In the genomic region with DNA sequence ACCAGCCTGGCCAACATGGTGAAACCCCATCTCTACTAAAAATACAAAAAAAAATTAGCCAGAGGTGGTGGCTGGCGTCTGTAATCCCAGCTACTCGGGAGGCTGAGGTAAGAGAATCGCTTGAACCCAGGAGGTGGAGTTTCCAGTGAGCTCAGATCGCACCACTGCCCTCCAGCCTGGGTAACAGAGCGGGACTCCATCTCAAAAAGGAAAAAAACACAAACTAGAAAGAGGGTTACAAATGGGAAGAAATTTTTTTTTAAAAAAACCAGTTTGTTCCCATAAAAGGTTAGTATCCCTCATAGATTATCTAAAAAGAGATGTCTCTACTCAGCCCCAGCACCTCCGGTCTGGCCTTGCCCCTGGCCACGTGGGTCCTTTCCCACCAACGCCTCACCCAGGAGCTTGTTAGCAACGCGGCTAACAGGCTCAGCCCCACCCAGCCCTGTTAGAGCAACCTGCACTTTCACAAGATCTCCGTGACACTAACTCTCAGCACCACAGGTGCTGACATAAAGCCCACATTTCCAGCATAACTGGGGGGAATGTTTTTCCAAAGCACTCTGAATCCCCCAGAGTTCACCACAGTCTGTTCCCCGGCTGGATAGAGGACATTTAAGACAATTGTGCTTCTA, we compare ENCODE assay signal across 10 cellular contexts. TPM values are rescaled to one million over a fixed set of nuclear protein-coding genes. Genes with fewer than 3 reads are reported as not detected.
DNase-seq lines count a peak whose midpoint lies in the region; ATAC-seq, FAIRE-seq and TF ChIP-seq lines count a peak whose summit lies in the region.
"Had no signal": no experiment of that assay in that cellular context is flagged by ENCODE, and none has a peak within 500 bp of the region (broad histone marks: within the 10 kb centered on the region; RNA-seq: fewer than 3 reads in every experiment).

No MANE protein-coding gene starts in this region.

- H3K9me3 ChIP-seq in H1 (ENCODE audit: insufficient read depth in 2 of 2, low read depth in 1 of 2, low read length in 1 of 2) (no peaks in the 10 kb centered on the region), trophoblast cell (ENCODE audit: insufficient read depth, low read depth, low read length) (peaks cover 2% of the 10 kb centered on the region), MG63 (no peaks in the 10 kb centered on the region)

- H2BK120ac ChIP-seq in H1 (replicated peaks; ENCODE audit: low read depth, low read length) (peak overlapping the region; percentile 69), trophoblast cell (ENCODE audit: insufficient read depth, low read length, poor library complexity) (no peak overlapping the region)

- no peak for TF ChIP-seq EP300 in H1 (IDR thresholded peaks at IDR 0.05; ENCODE audit: borderline replicate concordance in 1 of 2, low read depth in 2 of 2, low read length in 2 of 2)

- TF ChIP-seq RAD21 in H1 (IDR thresholded peaks at IDR 0.05 in 1 of 2, conservative IDR thresholded peaks at IDR 0.05 in 1 of 2; ENCODE audit: low read depth in 2 of 2, low read length in 2 of 2), result no peak

- H3K4me3 Mint-ChIP-seq in T-cell (peak overlapping the region; percentile 67 to 73 (median 69)), chondrocyte (ENCODE audit: unreplicated experiment) (no peak overlapping the region)

- peak overlapping the region; percentile 64 to 95 (median 93) for H3K9ac ChIP-seq in H1 (replicated peaks in 1 of 4; ENCODE audit: extremely low read depth in 1 of 4, low read depth in 3 of 4, low read length in 3 of 4)
- no peak overlapping the region for H3K9ac ChIP-seq in trophoblast cell (ENCODE audit: low read length)

- POLR2A ChIA-PET in T-cell (lab: Charles Lee) (interaction anchor here in 1 of 2 donors (0.6 kb wide), 1 partner anchor 123 kb away, joined by 4 read pairs; no protein-coding TSS in a partner anchor), H1 (lab: Charles Lee; ENCODE audit: partially characterized antibody) (interaction anchor here (0.6 to 7.4 kb wide), 33 partner anchors 8 to 484 kb away, joined by 3 to 110 read pairs (median 4); a partner anchor contains a TSS)

- peaks cover 15 to 20% (median 17%) of the 10 kb centered on the region in 3 donors for H3K4me1 Mint-ChIP-seq in T-cell
- H3K4me1 Mint-ChIP-seq in chondrocyte (ENCODE audit: low read depth), result peaks cover 14% of the 10 kb centered on the region

- no peak overlapping the region for H3K14ac ChIP-seq in H1 (ENCODE audit: insufficient read length)
- H3K14ac ChIP-seq in trophoblast cell (ENCODE audit: low read length), result no peak overlapping the region

- peak overlapping the region; percentile 61; the same call in 1 of the 2 replicates for H2BK15ac ChIP-seq in H1 (ENCODE audit: low read length)

- H4K8ac ChIP-seq in H1 (ENCODE audit: extremely low read depth, insufficient read depth, low read length), result no peak overlapping the region
- H4K8ac ChIP-seq in trophoblast cell (ENCODE audit: low read depth, low read length), result no peak overlapping the region

- H4K20me1 ChIP-seq in H1 (replicated peaks in 1 of 2; ENCODE audit: control insufficient read depth in 1 of 2, insufficient read depth in 2 of 2, low read length in 2 of 2), result peaks cover 0 to 3% of the 10 kb centered on the region in 2 experiments

- H3K79me1 ChIP-seq in H1 (ENCODE audit: low read depth, low read length) (peaks cover 2% of the 10 kb centered on the region; the same call in 1 of the 2 replicates), trophoblast cell (ENCODE audit: low read length) (peaks cover 7% of the 10 kb centered on the region)

- H3K4me2 ChIP-seq in H1 (ENCODE audit: insufficient read depth in 1 of 2, low read depth in 2 of 2, low read length in 2 of 2), result peak overlapping the region; percentile 84 to 86
- H3K4me2 ChIP-seq in trophoblast cell (ENCODE audit: low read length), result peak overlapping the region; percentile 86

- H3K27me3 Mint-ChIP-seq in T-cell (peaks cover 29 to 56% of the 10 kb centered on the region in 2 donors), chondrocyte (ENCODE audit: low read depth) (peaks cover 73% of the 10 kb centered on the region)

- 0 out of 2 replicates have a peak overlapping the region, but pooled peaks have one; percentile 48 for H2BK20ac ChIP-seq in H1 (ENCODE audit: low read length)

- H3K4me1 ChIP-seq in H1 (replicated peaks in 1 of 4; ENCODE audit: control insufficient read depth in 3 of 4, insufficient read depth in 4 of 4, low read length in 3 of 4) (peaks cover 0 to 20% (median 17%) of the 10 kb centered on the region in 4 experiments; a peak in 6 of 7 replicates), trophoblast cell (ENCODE audit: control insufficient read depth in 1 of 2, insufficient read depth in 2 of 2, low read length in 2 of 2) (peaks cover 3 to 5% of the 10 kb centered on the region in 2 experiments)

- ATAC-seq in T-cell (replicated peaks in 1 of 4), result peak; percentile 68 to 83 (median 77)
- no peak for ATAC-seq in HG03025 (IDR thresholded peaks at IDR 0.05; ENCODE audit: low FRiP score, unreplicated experiment)

- peak overlapping the region; percentile 70 for H3K56ac ChIP-seq in H1 (replicated peaks; ENCODE audit: insufficient read length, low read depth, low read length)

- TF ChIP-seq CTCF in H1 (IDR thresholded peaks at IDR 0.05; ENCODE audit: control extremely low read depth in 1 of 3, insufficient read depth in 1 of 3, low read depth in 1 of 3, low read length in 3 of 3) (no peak), chondrocyte (IDR thresholded peaks at IDR 0.05) (no peak)

- no peak overlapping the region for H4K12ac ChIP-seq in trophoblast cell (ENCODE audit: low read depth, low read length)

- H3K18ac ChIP-seq in H1 (ENCODE audit: extremely low read depth, low read length) (peak overlapping the region; percentile 89; the same call in 1 of the 2 replicates), trophoblast cell (ENCODE audit: low read length) (no peak overlapping the region)

- H2AK5ac ChIP-seq in H1 (ENCODE audit: low read depth, low read length) (no peak overlapping the region), trophoblast cell (ENCODE audit: low read length) (no peak overlapping the region)

- peaks cover 0 to 6% (median 4%) of the 10 kb centered on the region in 4 experiments; a peak in 3 of 7 replicates for H3K27me3 ChIP-seq in H1 (replicated peaks in 1 of 4; ENCODE audit: control insufficient read depth in 3 of 4, extremely low read depth in 1 of 4, insufficient read depth in 3 of 4, low read length in 3 of 4)
- H3K27me3 ChIP-seq in trophoblast cell (ENCODE audit: insufficient read depth, low read length), result no peaks in the 10 kb centered on the region
- peaks cover 52% of the 10 kb centered on the region for H3K27me3 ChIP-seq in MG63

- H3K9me3 Mint-ChIP-seq in T-cell, result no peaks in the 10 kb centered on the region
- H3K9me3 Mint-ChIP-seq in chondrocyte (ENCODE audit: low read depth), result no peaks in the 10 kb centered on the region

- peak overlapping the region; percentile 87 for H4K91ac ChIP-seq in H1 (replicated peaks; ENCODE audit: insufficient read length, low read length)
- H4K91ac ChIP-seq in trophoblast cell (ENCODE audit: low read depth, low read length), result no peak overlapping the region

- H3K23me2 ChIP-seq in H1 (ENCODE audit: low read depth, low read length), result peaks cover 11% of the 10 kb centered on the region

- H2AFZ ChIP-seq in H1 (ENCODE audit: low read length), result no peak overlapping the region
- H2AFZ ChIP-seq in trophoblast cell (ENCODE audit: insufficient read depth, low read length, poor library complexity), result peak overlapping the region; percentile 6

- H3K79me2 ChIP-seq in H1 (ENCODE audit: control insufficient read depth in 1 of 2, insufficient read depth in 2 of 2, low read length in 2 of 2) (peaks cover 0 to 34% of the 10 kb centered on the region in 2 experiments; a peak in 2 of 4 replicates), trophoblast cell (ENCODE audit: control insufficient read depth, insufficient read depth, low read length, poor library complexity) (peaks cover 4% of the 10 kb centered on the region)

- H4K5ac ChIP-seq in H1 (ENCODE audit: insufficient read length, low read depth, low read length), result peak overlapping the region; percentile 61

- H3K36me3 ChIP-seq in H1 (ENCODE audit: control insufficient read depth in 2 of 4, insufficient read depth in 4 of 4, low read length in 3 of 4) (peaks cover 14 to 35% (median 22%) of the 10 kb centered on the region in 4 experiments), trophoblast cell (ENCODE audit: control insufficient read depth in 1 of 2, insufficient read depth in 2 of 2, low read length in 2 of 2) (peaks cover 16 to 17% of the 10 kb centered on the region in 2 experiments), MG63 (no peaks in the 10 kb centered on the region)

- CTCF ChIA-PET in T-cell (lab: Charles Lee) (no interaction called here), H1 (lab: Charles Lee; ENCODE audit: partially characterized antibody) (interaction anchor here (0.7 to 3.7 kb wide), 13 partner anchors 14 to 348 kb away, joined by 3 to 28 read pairs (median 4); a partner anchor contains a TSS)

- H3K4ac ChIP-seq in H1 (replicated peaks; ENCODE audit: insufficient read length, low read depth, low read length), result peak overlapping the region; percentile 87
- H3K4ac ChIP-seq in trophoblast cell (ENCODE audit: low read depth, low read length), result peak overlapping the region; percentile 2

- H2BK12ac ChIP-seq in H1 (ENCODE audit: low read depth, low read length) (no peak overlapping the region), trophoblast cell (ENCODE audit: low read length) (no peak overlapping the region)

- FAIRE-seq in GM19239 (lab: Jason Lieb, UNC) (no peak), H1 (lab: Jason Lieb, UNC) (peak; percentile 73)

- peak overlapping the region; percentile 77 to 99 (median 93) for H3K4me3 ChIP-seq in H1 (ENCODE audit: extremely low read depth in 1 of 4, insufficient read depth in 2 of 4, low read depth in 3 of 4, low read length in 4 of 4)
- no peak overlapping the region for H3K4me3 ChIP-seq in trophoblast cell (ENCODE audit: low read depth, low read length)
- H3K4me3 ChIP-seq in MG63, result no peak overlapping the region

- peak overlapping the region; percentile 94 for H2BK5ac ChIP-seq in H1 (ENCODE audit: low read depth, low read length)
- H2BK5ac ChIP-seq in trophoblast cell (ENCODE audit: low read depth, low read length, poor library complexity), result no peak overlapping the region

- TF ChIP-seq POLR2A in H1 (IDR thresholded peaks at IDR 0.05; ENCODE audit: control extremely low read depth in 1 of 2, low read depth in 2 of 2, low read length in 2 of 2), result no peak; a peak in 1 of 3 replicates

- H3K27ac ChIP-seq in H1 (ENCODE audit: low read depth, low read length), result peak overlapping the region; percentile 92
- H3K27ac ChIP-seq in trophoblast cell (ENCODE audit: low read depth, low read length), result no peak overlapping the region

- H3K27ac Mint-ChIP-seq in T-cell (peak overlapping the region; percentile 55 to 68), chondrocyte (ENCODE audit: unreplicated experiment) (no peak overlapping the region)

- WGBS in H1 (ENCODE audit: extremely low coverage in 1 of 2, insufficient coverage in 1 of 2, insufficient read length in 1 of 2, insufficient replicate concordance in 2 of 2, low coverage in 1 of 2, low lambda C conversion rate in 2 of 2, missing lambda C conversion rate in 1 of 2), 2 experiments, result 7% methylated on average over 12 of the region's 12 CpGs; no CpG with 5 or more reads in 1 of the 2 experiments
- no CpG with 5 or more reads among the region's 12 CpGs for WGBS in trophoblast cell (ENCODE audit: extremely low coverage, insufficient coverage, insufficient read length)

- H3K23ac ChIP-seq in H1 (ENCODE audit: insufficient read length), result no peak overlapping the region
- H3K23ac ChIP-seq in trophoblast cell (ENCODE audit: low read length), result no peak overlapping the region

- no peaks in the 10 kb centered on the region for H3K36me3 Mint-ChIP-seq in T-cell
- H3K36me3 Mint-ChIP-seq in chondrocyte (ENCODE audit: low read depth), result no peaks in the 10 kb centered on the region

- peak; percentile 37 for DNase-seq in GM19239 (ENCODE audit: insufficient read length, low spot score)
- peak in 30 of 34 experiments; percentile 14 to 57 (median 36) for DNase-seq in T-cell
- peak in 1 of 2 experiments; percentile 62 for DNase-seq in H1 (ENCODE audit: low read depth in 1 of 2, low spot score in 2 of 2)
- DNase-seq in trophoblast cell, result peak in 1 of 2 donors; percentile 9
- no peak for DNase-seq in chondrocyte (ENCODE audit: low spot score)
- no peak for DNase-seq in EL
- DNase-seq in MG63, result no peak

RNA-seq across cellular contexts. Expression of a gene that starts 4.3 kb away (rescaled TPM):
- total RNA-seq in T-cell (1 to 10 TPM in 4 of 5 donors, not detected in 1; 1.8 to 2.3 (median 2.1) TPM), chondrocyte (1.3 to 2.1 TPM in 2 of 3 replicates, not detected in the other)
- total RNA-seq in H1 (2021; fragmentation: NEBNext Ultra II Directional; extraction: Animal tissue kit (Norgen Biotek cat#: 25700)), result 286 and 290 TPM in 2 replicates
- polyA plus RNA-seq in H1 (2011; rRNA removed), result 330 and 379 TPM in 2 replicates
- polyA plus RNA-seq in H1 (2011; cell fraction: cytosol; rRNA removed), result 305 TPM
- 394 TPM for polyA plus RNA-seq in H1 (2011; cell fraction: nucleus; rRNA removed)
- 348 to 373 TPM (median 354 TPM) in 4 replicates for polyA plus RNA-seq in H1 (2012, experiment 1 of 2)
- 1,001 TPM for polyA plus RNA-seq in H1 (2012, experiment 2 of 2)
- polyA plus RNA-seq in H1 (2013, experiment 1 of 2), result 537 TPM
- 545 TPM for polyA plus RNA-seq in H1 (2013, experiment 2 of 2)
- 79.4 and 88.8 TPM in 2 replicates for polyA minus RNA-seq in H1 (2011; rRNA and poly(A)+ RNA removed)
- 91.4 TPM for polyA minus RNA-seq in H1 (2011; cell fraction: cytosol; rRNA and poly(A)+ RNA removed)
- 108 TPM for polyA minus RNA-seq in H1 (2011; cell fraction: nucleus; rRNA and poly(A)+ RNA removed)
- polyA plus RNA-seq in trophoblast cell (2013), result 153 and 164 TPM in 2 replicates
- total RNA-seq in MG63 (2014; rRNA removed; shearing (Covaris generic); ENCODE audit: low replicate concordance), result not detected in 2 replicates

RNA-seq across cellular contexts. Expression of a gene that starts 18.9 kb away (rescaled TPM):
- total RNA-seq in T-cell, result not detected
- total RNA-seq in H1 (2021; fragmentation: NEBNext Ultra II Directional; extraction: Animal tissue kit (Norgen Biotek cat#: 25700)), result 0.69 and 1.0 TPM in 2 replicates
- polyA plus RNA-seq in H1 (2011; rRNA removed), result 0.88 and 1.1 TPM in 2 replicates
- 0.98 TPM for polyA plus RNA-seq in H1 (2011; cell fraction: cytosol; rRNA removed)
- 3.1 TPM for polyA plus RNA-seq in H1 (2011; cell fraction: nucleus; rRNA removed)
- polyA plus RNA-seq in H1 (2012, experiment 1 of 2), result 2.0 to 3.7 TPM (median 2.1 TPM) in 4 replicates
- polyA plus RNA-seq in H1 (2012, experiment 2 of 2), result not detected
- polyA plus RNA-seq in H1 (2013, experiment 1 of 2), result 2.6 TPM
- polyA plus RNA-seq in H1 (2013, experiment 2 of 2), result 3.4 TPM
- polyA minus RNA-seq in H1 (2011; rRNA and poly(A)+ RNA removed), result 1.1 TPM in 1 of 2 replicates, not detected in the other
- not detected for polyA minus RNA-seq in H1 (2011; cell fraction: cytosol; rRNA and poly(A)+ RNA removed)
- not detected for polyA minus RNA-seq in H1 (2011; cell fraction: nucleus; rRNA and poly(A)+ RNA removed)
- polyA plus RNA-seq in trophoblast cell (2013), result 1.4 TPM in 2 replicates
- total RNA-seq in chondrocyte, result not detected in 3 replicates
- not detected in 2 replicates for total RNA-seq in MG63 (2014; rRNA removed; shearing (Covaris generic); ENCODE audit: low replicate concordance)
- total RNA-seq: fibroblast of lung, subcutaneous adipose tissue had no signal
- polyA plus RNA-seq: fibroblast of lung had no signal

RNA-seq across cellular contexts. Expression of a gene that starts 19.0 kb away (rescaled TPM):
- total RNA-seq in T-cell (under 1 TPM in 1 of 5 donors, not detected in 4; 0.23 TPM), chondrocyte (0.30 to 0.56 TPM (median 0.36 TPM) in 3 replicates)
- total RNA-seq in H1 (2021; fragmentation: NEBNext Ultra II Directional; extraction: Animal tissue kit (Norgen Biotek cat#: 25700)), result not detected in 2 replicates
- polyA plus RNA-seq in H1 (2011; rRNA removed), result not detected in 2 replicates
- not detected for polyA plus RNA-seq in H1 (2011; cell fraction: cytosol; rRNA removed)
- not detected for polyA plus RNA-seq in H1 (2011; cell fraction: nucleus; rRNA removed)
- 0.28 TPM in 1 of 4 replicates, not detected in the others for polyA plus RNA-seq in H1 (2012, experiment 1 of 2)
- polyA plus RNA-seq in H1 (2012, experiment 2 of 2), result 0.16 TPM
- polyA plus RNA-seq in H1 (2013, experiment 1 of 2), result not detected
- not detected for polyA plus RNA-seq in H1 (2013, experiment 2 of 2)
- polyA minus RNA-seq in H1 (2011; rRNA and poly(A)+ RNA removed), result not detected in 2 replicates
- polyA minus RNA-seq in H1 (2011; cell fraction: cytosol; rRNA and poly(A)+ RNA removed), result not detected
- polyA minus RNA-seq in H1 (2011; cell fraction: nucleus; rRNA and poly(A)+ RNA removed), result not detected
- 7.9 TPM in 2 replicates for polyA plus RNA-seq in trophoblast cell (2013)
- 0.30 TPM in 1 of 2 replicates, not detected in the other for total RNA-seq in MG63 (2014; rRNA removed; shearing (Covaris generic); ENCODE audit: low replicate concordance)
- total RNA-seq: subcutaneous adipose tissue had no signal

RNA-seq across cellular contexts. Expression of a gene that starts 24.1 kb away (rescaled TPM):
- total RNA-seq in T-cell, result not detected
- total RNA-seq in H1 (2021; fragmentation: NEBNext Ultra II Directional; extraction: Animal tissue kit (Norgen Biotek cat#: 25700)), result not detected in 2 replicates
- polyA plus RNA-seq in H1 (2011; rRNA removed), result 0.26 and 0.47 TPM in 2 replicates
- polyA plus RNA-seq in H1 (2011; cell fraction: cytosol; rRNA removed), result 0.44 TPM
- 0.44 TPM for polyA plus RNA-seq in H1 (2011; cell fraction: nucleus; rRNA removed)
- polyA plus RNA-seq in H1 (2012, experiment 1 of 2), result 0.12 to 0.39 TPM (median 0.20 TPM) in 3 of 4 replicates, not detected in the other
- 0.14 TPM for polyA plus RNA-seq in H1 (2012, experiment 2 of 2)
- polyA plus RNA-seq in H1 (2013, experiment 1 of 2), result 0.06 TPM
- not detected for polyA plus RNA-seq in H1 (2013, experiment 2 of 2)
- polyA minus RNA-seq in H1 (2011; rRNA and poly(A)+ RNA removed), result 0.15 TPM in 1 of 2 replicates, not detected in the other
- polyA minus RNA-seq in H1 (2011; cell fraction: cytosol; rRNA and poly(A)+ RNA removed), result not detected
- polyA minus RNA-seq in H1 (2011; cell fraction: nucleus; rRNA and poly(A)+ RNA removed), result not detected
- not detected in 2 replicates for polyA plus RNA-seq in trophoblast cell (2013)
- total RNA-seq in chondrocyte, result not detected in 3 replicates
- not detected in 2 replicates for total RNA-seq in MG63 (2014; rRNA removed; shearing (Covaris generic); ENCODE audit: low replicate concordance)
- total RNA-seq: fibroblast of lung, subcutaneous adipose tissue had no signal
- polyA plus RNA-seq: fibroblast of lung had no signal

RNA-seq across cellular contexts. Expression of a gene that starts 36.3 kb away (rescaled TPM):
- total RNA-seq in T-cell, result 10 to 100 TPM; 27.5 to 46.6 (median 44.2) TPM
- 157 and 159 TPM in 2 replicates for total RNA-seq in H1 (2021; fragmentation: NEBNext Ultra II Directional; extraction: Animal tissue kit (Norgen Biotek cat#: 25700))
- 372 and 418 TPM in 2 replicates for polyA plus RNA-seq in H1 (2011; rRNA removed)
- 257 TPM for polyA plus RNA-seq in H1 (2011; cell fraction: cytosol; rRNA removed)
- polyA plus RNA-seq in H1 (2011; cell fraction: nucleus; rRNA removed), result 316 TPM
- 210 to 273 TPM (median 258 TPM) in 4 replicates for polyA plus RNA-seq in H1 (2012, experiment 1 of 2)
- polyA plus RNA-seq in H1 (2012, experiment 2 of 2), result 369 TPM
- polyA plus RNA-seq in H1 (2013, experiment 1 of 2), result 172 TPM
- polyA plus RNA-seq in H1 (2013, experiment 2 of 2), result 215 TPM
- polyA minus RNA-seq in H1 (2011; rRNA and poly(A)+ RNA removed), result 274 and 284 TPM in 2 replicates
- polyA minus RNA-seq in H1 (2011; cell fraction: cytosol; rRNA and poly(A)+ RNA removed), result 109 TPM
- 72.1 TPM for polyA minus RNA-seq in H1 (2011; cell fraction: nucleus; rRNA and poly(A)+ RNA removed)
- 74.2 and 81.6 TPM in 2 replicates for polyA plus RNA-seq in trophoblast cell (2013)
- total RNA-seq in chondrocyte, result 86.3 to 105 TPM (median 90.9 TPM) in 3 replicates
- total RNA-seq in MG63 (2014; rRNA removed; shearing (Covaris generic); ENCODE audit: low replicate concordance), result 180 and 203 TPM in 2 replicates

Comparison
In these comparisons a context has a peak if more than half of its experiments do, and no peak if none do; other contexts are left out.
1. DNase-seq: peak in GM19239 (single experiment) and T-cell (30 of 34); none in chondrocyte (single experiment), EL (single experiment) and MG63 (single experiment).
2. H3K4me3 ChIP-seq: peak in H1 (4 of 4); none in trophoblast cell (single experiment) and MG63 (single experiment).
3. RNA of a gene that starts 4.3 kb away (total RNA-seq): 286 to 290 TPM in H1; 1.3 to 2.1 TPM in chondrocyte, 1.8 to 2.3 TPM in T-cell and not detected in MG63; every median in the first group is over 10 times any median in the second.